ENCODE assay signal across 18 cellular contexts in the genomic region with DNA sequence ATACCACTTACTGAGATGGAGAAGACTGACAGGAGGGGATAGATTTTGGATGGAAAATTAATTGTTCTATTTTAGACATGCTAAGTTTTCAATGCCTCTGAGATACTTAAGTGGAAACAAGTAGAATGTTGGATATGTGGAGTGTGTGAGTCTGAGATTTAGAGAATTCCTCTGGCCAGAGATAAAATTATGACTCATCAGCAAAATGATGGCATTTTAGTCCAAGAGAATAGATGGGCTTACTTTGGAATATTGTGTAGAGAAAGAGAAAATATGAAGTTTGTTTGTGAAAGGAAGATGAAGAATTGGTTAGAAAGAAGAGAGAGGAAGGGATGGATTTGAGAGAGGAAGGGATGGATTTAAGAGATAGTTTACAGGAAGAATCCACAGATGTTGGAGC.
DNase-seq lines count a peak whose midpoint lies in the region; ATAC-seq, FAIRE-seq and TF ChIP-seq lines count a peak whose summit lies in the region.
"Had no signal": no experiment of that assay in that cellular context is flagged by ENCODE, and none has a peak within 500 bp of the region (broad histone marks: within the 10 kb centered on the region; RNA-seq: fewer than 3 reads in every experiment).

No MANE protein-coding gene starts in this region.

- no peaks in the 10 kb centered on the region for H4K20me1 ChIP-seq in endothelial cell of umbilical vein (replicated peaks; ENCODE audit: control insufficient read depth, extremely low read depth, insufficient read depth, low read length)

- TF ChIP-seq POLR2A in A549 (IDR thresholded peaks at IDR 0.05; ENCODE audit: low read length) (no peak), endothelial cell of umbilical vein (IDR thresholded peaks at IDR 0.05; ENCODE audit: low read depth, low read length) (no peak)

- H3K27me3 ChIP-seq in endothelial cell of umbilical vein (ENCODE audit: control insufficient read depth in 2 of 2, insufficient read depth in 2 of 2, low read length in 2 of 2) = no peaks in the 10 kb centered on the region

- no peak for FAIRE-seq in A549 (lab: Jason Lieb, UNC)
- no peak for FAIRE-seq in endothelial cell of umbilical vein (lab: Jason Lieb, UNC)
- FAIRE-seq in urothelium cell line (lab: Jason Lieb, UNC) = no peak
- FAIRE-seq: GM12891 had no signal

- H3K4me2 ChIP-seq in A549 (no peak overlapping the region), endothelial cell of umbilical vein (ENCODE audit: insufficient read depth, low read length) (no peak overlapping the region)

- no peaks in the 10 kb centered on the region for H3K79me2 ChIP-seq in endothelial cell of umbilical vein (ENCODE audit: control insufficient read depth, insufficient read depth, low read length)

- DNase-seq in A549 (ENCODE audit: low read depth in 1 of 2, low spot score in 1 of 2) (no peak), NCI-H226 (peak; percentile 5), endothelial cell of umbilical vein (ENCODE audit: low read depth, low spot score) (peak; percentile 7), NCI-H345 treated with DMSO at 0.1 percent for 48 hours (lab: John Stamatoyannopoulos, UW; ENCODE audit: unreplicated experiment) (no peak), urothelium cell line (ENCODE audit: low spot score) (no peak)
- DNase-seq: 8988T; C1 segment of cervical spinal cord; Calu3; CD4-positive, alpha-beta memory T cell; COR-L47; DMS53; DMS79 treated with DMSO at 0.1 percent for 48 hours; GF-D8; GM23248; H7; HCEC 1CT had no signal

- intact Hi-C loops in endothelial cell of umbilical vein (cut with micrococcal nuclease) = no loop called here

- CTCF ChIA-PET in A549 (lab: Yijun Ruan, JAX) = no interaction called here
- CTCF ChIA-PET in endothelial cell of umbilical vein (lab: Charles Lee) = no interaction called here

- H3K9me1 ChIP-seq in endothelial cell of umbilical vein (replicated peaks; ENCODE audit: control insufficient read depth, extremely low read depth, insufficient read depth, low read length) = no peaks in the 10 kb centered on the region

- TF ChIP-seq CTCF in A549 (IDR thresholded peaks at IDR 0.05) (no peak), endothelial cell of umbilical vein (IDR thresholded peaks at IDR 0.05; ENCODE audit: extremely low read depth in 1 of 2, insufficient read depth in 1 of 2, low read depth in 1 of 2, low read length in 2 of 2) (no peak)

- no peak overlapping the region for H3K27ac ChIP-seq in A549
- H3K27ac ChIP-seq in endothelial cell of umbilical vein (ENCODE audit: insufficient read depth, low read depth, low read length) = no peak overlapping the region
- H3K27ac ChIP-seq: GM23248 had no signal

- no peak overlapping the region for H3K9ac ChIP-seq in endothelial cell of umbilical vein (replicated peaks; ENCODE audit: extremely low read depth, insufficient read depth, low read length)
- H3K9ac ChIP-seq: GM23248 had no signal

- no peaks in the 10 kb centered on the region for H3K9me3 ChIP-seq in A549
- H3K9me3 ChIP-seq in endothelial cell of umbilical vein (replicated peaks; ENCODE audit: control insufficient read depth, insufficient read depth, low read length) = no peaks in the 10 kb centered on the region

- H2AFZ ChIP-seq in endothelial cell of umbilical vein (ENCODE audit: low read depth, low read length) = no peak overlapping the region
- H2AFZ ChIP-seq: GM23248 had no signal

- POLR2A ChIA-PET in A549 (lab: Yijun Ruan, JAX) (no interaction called here), endothelial cell of umbilical vein (lab: Charles Lee) (no interaction called here)

- no peaks in the 10 kb centered on the region for H3K36me3 ChIP-seq in endothelial cell of umbilical vein (ENCODE audit: control insufficient read depth in 2 of 2, extremely low read depth in 1 of 2, insufficient read depth in 2 of 2, low read length in 2 of 2)

- no peak for TF ChIP-seq EP300 in A549 (IDR thresholded peaks at IDR 0.05)

- H3K4me3 ChIP-seq in A549 (no peak overlapping the region), endothelial cell of umbilical vein (replicated peaks in 1 of 3; ENCODE audit: insufficient read depth in 1 of 3, low read depth in 1 of 3, low read length in 3 of 3) (no peak overlapping the region)
- H3K4me3 ChIP-seq: GM23248 had no signal

- ATAC-seq in A549 (no peak), GM21423 (IDR thresholded peaks at IDR 0.05; ENCODE audit: unreplicated experiment) (no peak)

- dilution Hi-C loops in endothelial cell of umbilical vein (cut with MboI; ENCODE audit: extremely low pct_ligation_motif_present, low sequenced_read_pairs) = no loop called here

- no peak for TF ChIP-seq RAD21 in A549 (conservative IDR thresholded peaks at IDR 0.05 in 1 of 2, IDR thresholded peaks at IDR 0.05 in 1 of 2)

- no peaks in the 10 kb centered on the region for H3K4me1 ChIP-seq in A549
- no peaks in the 10 kb centered on the region for H3K4me1 ChIP-seq in endothelial cell of umbilical vein (ENCODE audit: control insufficient read depth, extremely low read depth, insufficient read depth, low read length)

- no TSS peak for BruUV-seq in endothelial cell of umbilical vein (replicated peaks; lab: Mats Ljungman, UMichigan)

TF ChIP-seq in A549, 52 proteins besides CTCF, POLR2A, EP300 and RAD21:
- TF ChIP-seq NPAS2 (CRISPR knock-in tag; IDR thresholded peaks at IDR 0.05; ENCODE audit: borderline replicate concordance) (no peak), HOXB5 (CRISPR knock-in tag; IDR thresholded peaks at IDR 0.05) (no peak), KDM5A (IDR thresholded peaks at IDR 0.05) (no peak), MAFK (IDR thresholded peaks at IDR 0.05; ENCODE audit: partially characterized antibody) (peak; percentile 24)

TF ChIP-seq in endothelial cell of umbilical vein, 7 proteins besides CTCF, POLR2A, EP300 and RAD21:
- TF ChIP-seq POLR2AphosphoS5 (IDR thresholded peaks at IDR 0.05; ENCODE audit: insufficient read depth, low read depth, low read length) (no peak), GATA2 (IDR thresholded peaks at IDR 0.05; ENCODE audit: insufficient read depth, insufficient read length, low read depth, low read length) (no peak), MYC (IDR thresholded peaks at IDR 0.05; ENCODE audit: low read depth, low read length) (no peak), FOS (IDR thresholded peaks at IDR 0.05; ENCODE audit: borderline replicate concordance, insufficient read depth, low read length) (no peak), JUN (IDR thresholded peaks at IDR 0.05; ENCODE audit: borderline replicate concordance, insufficient read depth, insufficient read length, low read depth) (no peak), EZH2 (IDR thresholded peaks at IDR 0.05; ENCODE audit: borderline replicate concordance, low read depth, low read length, severe bottlenecking) (no peak)
- TF ChIP-seq, protein P1, sequence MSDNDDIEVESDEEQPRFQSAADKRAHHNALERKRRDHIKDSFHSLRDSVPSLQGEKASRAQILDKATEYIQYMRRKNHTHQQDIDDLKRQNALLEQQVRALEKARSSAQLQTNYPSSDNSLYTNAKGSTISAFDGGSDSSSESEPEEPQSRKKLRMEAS (IDR thresholded peaks at IDR 0.05; ENCODE audit: insufficient read depth, insufficient read length) = no peak

Comparison
In these comparisons a context has a peak if more than half of its experiments do, and no peak if none do; other contexts are left out.
1. DNase-seq: peak in NCI-H226 (single experiment) and endothelial cell of umbilical vein (single experiment); none in A549 (0 of 2), NCI-H345 treated with DMSO at 0.1 percent for 48 hours (single experiment) and urothelium cell line (single experiment).